In the genomic region with DNA sequence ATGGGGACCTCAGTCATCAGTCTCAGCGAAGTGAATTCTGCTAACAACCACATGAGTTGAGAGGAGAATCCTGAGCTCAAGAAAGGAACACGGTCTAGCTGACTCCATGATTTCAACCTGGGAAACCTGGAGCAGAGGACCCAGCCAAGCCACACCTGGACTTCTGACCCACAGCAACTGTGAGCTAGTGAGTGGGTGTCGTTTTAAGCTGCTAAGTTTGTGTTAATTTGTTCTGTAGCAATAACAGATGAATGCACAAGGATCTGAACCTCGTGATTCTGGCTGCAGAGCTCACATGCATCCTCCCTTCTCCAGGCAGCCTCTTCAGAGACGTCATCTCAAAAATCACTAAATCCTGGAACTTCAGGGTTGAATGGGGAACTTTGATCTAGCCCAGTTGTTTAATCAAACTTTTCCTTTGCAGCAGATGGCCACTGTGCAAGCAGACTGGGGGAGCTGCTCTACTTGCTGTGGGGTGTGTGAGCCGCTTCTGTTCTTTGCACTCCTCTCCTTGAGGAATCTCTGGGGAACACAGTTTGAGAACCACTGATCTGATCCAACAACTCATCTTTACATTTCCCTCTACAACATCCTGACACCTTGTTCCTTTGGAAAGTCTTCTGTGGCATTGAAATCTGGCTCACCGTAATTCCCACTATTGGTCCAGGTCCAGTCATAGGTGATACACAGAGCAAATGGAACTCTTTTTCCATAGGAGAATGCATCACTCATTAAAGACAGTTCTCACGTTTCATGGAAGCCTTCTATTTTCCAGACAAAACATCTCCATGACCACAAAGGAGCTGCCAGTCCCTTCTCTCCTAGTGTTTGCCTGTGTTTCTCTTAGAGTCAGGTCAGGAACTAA, we compare ENCODE assay signal across 14 cellular contexts.
A peak's percentile ranks its signal among the peaks of the same experiment; 100 is the strongest.
DNase-seq lines count a peak whose midpoint lies in the region; ATAC-seq and TF ChIP-seq lines count a peak whose summit lies in the region.
"Had no signal": no experiment of that assay in that cellular context is flagged by ENCODE, and none has a peak within 500 bp of the region (broad histone marks: within the 10 kb centered on the region; RNA-seq: fewer than 3 reads in every experiment).

No MANE protein-coding gene starts in this region.

- H3K36me3 ChIP-seq in Loucy (ENCODE audit: insufficient read depth, low read length): no peaks in the 10 kb centered on the region

- H3K9ac ChIP-seq in Loucy (ENCODE audit: low read depth, low read length, poor library complexity, severe bottlenecking): peak overlapping the region; percentile 23

- peaks cover 5% of the 10 kb centered on the region; the same call in 1 of the 2 replicates for H3K79me2 ChIP-seq in Loucy (ENCODE audit: insufficient read depth, low read length)

- no peaks in the 10 kb centered on the region for H3K36me3 Mint-ChIP-seq in activated naive CD4-positive, alpha-beta T cell treated with anti-CD3 and anti-CD28 coated beads for 36 hours (ENCODE audit: low read depth)
- H3K36me3 Mint-ChIP-seq: stimulated activated naive B cell treated with anti-CD40 and anti-IgM and Interleukin-4, amounts not matched to agents 10 μg/mL and 1 μg/mL and 100 μg/mL, for 72 hours had no signal

- H3K27ac Mint-ChIP-seq in activated naive CD4-positive, alpha-beta T cell treated with anti-CD3 and anti-CD28 coated beads for 36 hours: no peak overlapping the region
- H3K27ac Mint-ChIP-seq: HFFc6; stimulated activated naive B cell treated with anti-CD40 and anti-IgM and Interleukin-4, amounts not matched to agents 10 μg/mL and 1 μg/mL and 100 μg/mL, for 72 hours had no signal

- peaks cover 7% of the 10 kb centered on the region for H3K4me1 Mint-ChIP-seq in activated naive CD4-positive, alpha-beta T cell treated with anti-CD3 and anti-CD28 coated beads for 36 hours (ENCODE audit: low read depth)

- no peak for ATAC-seq in GM21528 (IDR thresholded peaks at IDR 0.05; ENCODE audit: low FRiP score, unreplicated experiment)

- H3F3A ChIP-seq in Loucy (ENCODE audit: low read depth): no peaks in the 10 kb centered on the region

- DNase-seq in DMS 273 (lab: John Stamatoyannopoulos, UW; ENCODE audit: unreplicated experiment) (peak; percentile 62), renal cortical epithelial cell (ENCODE audit: low read depth) (peak; percentile 30), GM19240 (ENCODE audit: insufficient read length, low spot score) (no peak)
- no peak for DNase-seq in activated naive CD4-positive, alpha-beta T cell treated with anti-CD3 and anti-CD28 coated beads for 36 hours
- DNase-seq: activated CD4-positive, CD25-positive, alpha-beta regulatory T cell treated with anti-CD3 and anti-CD28 coated beads, Interleukin-2, amount 50 U/mL, for 72 hours; kidney; midbrain; nucleus accumbens had no signal

- TF ChIP-seq CTCF in Loucy (conservative IDR thresholded peaks at IDR 0.05; ENCODE audit: low read length): no peak

- CTCF ChIA-PET in activated naive CD4-positive, alpha-beta T cell treated with anti-CD3 and anti-CD28 coated beads for 36 hours (lab: Charles Lee): interaction anchor here (1.2 kb wide), 1 partner anchor 22 kb away, joined by 4 read pairs; no protein-coding TSS in a partner anchor

- no peaks in the 10 kb centered on the region for H4K20me1 ChIP-seq in Loucy (ENCODE audit: insufficient read depth, low read length, poor library complexity, severe bottlenecking)

- H3K4me3 ChIP-seq in Loucy (ENCODE audit: low read length, poor library complexity, severe bottlenecking): peak overlapping the region; percentile 50

- no peaks in the 10 kb centered on the region for H3K9me3 Mint-ChIP-seq in activated naive CD4-positive, alpha-beta T cell treated with anti-CD3 and anti-CD28 coated beads for 36 hours
- H3K9me3 Mint-ChIP-seq: HFFc6 had no signal

- H3K4me3 Mint-ChIP-seq in activated naive CD4-positive, alpha-beta T cell treated with anti-CD3 and anti-CD28 coated beads for 36 hours: no peak overlapping the region
- H3K4me3 Mint-ChIP-seq: HFFc6 had no signal

- H3K27me3 ChIP-seq in Loucy (ENCODE audit: insufficient read depth, low read length, poor library complexity, severe bottlenecking): no peaks in the 10 kb centered on the region

- H3K9me3 ChIP-seq in Loucy (ENCODE audit: insufficient read depth, low read depth, low read length): no peaks in the 10 kb centered on the region

- H3K4me2 ChIP-seq in Loucy (ENCODE audit: low read depth, low read length, poor library complexity, severe bottlenecking): peak overlapping the region; percentile 74

- intact Hi-C loops in activated naive CD4-positive, alpha-beta T cell treated with anti-CD3 and anti-CD28 coated beads for 36 hours (cut with micrococcal nuclease): loop anchor here (2.0 kb wide), 1 partner anchor 40 kb away; no protein-coding TSS in a partner anchor

- peaks cover 15% of the 10 kb centered on the region for H3K27me3 Mint-ChIP-seq in activated naive CD4-positive, alpha-beta T cell treated with anti-CD3 and anti-CD28 coated beads for 36 hours (ENCODE audit: low read depth)

- peaks cover 62% of the 10 kb centered on the region for H3K4me1 ChIP-seq in Loucy (ENCODE audit: insufficient read depth, low read length, poor library complexity, severe bottlenecking)

- no peak overlapping the region for H2AFZ ChIP-seq in Loucy (ENCODE audit: low read length)

- H3K9me2 ChIP-seq in Loucy (replicated peaks; ENCODE audit: low read depth, low read length): no peaks in the 10 kb centered on the region

- peak overlapping the region; percentile 44 for H3K27ac ChIP-seq in cingulate gyrus (ENCODE audit: low read depth, low read length)
- H3K27ac ChIP-seq: C4-2B had no signal

Comparison
In these comparisons a context has a peak if more than half of its experiments do, and no peak if none do; other contexts are left out.
1. DNase-seq: peak in DMS 273 (single experiment) and renal cortical epithelial cell (single experiment); none in GM19240 (single experiment) and activated naive CD4-positive, alpha-beta T cell treated with anti-CD3 and anti-CD28 coated beads for 36 hours (single experiment).